ENCODE assay signal across 14 cellular contexts in genomic region chr4:163395758-163396157, GRCh38. TPM values are rescaled to one million over a fixed set of nuclear protein-coding genes. Genes with fewer than 3 reads are reported as not detected.
DNase-seq lines count a peak whose midpoint lies in the region; ATAC-seq and TF ChIP-seq lines count a peak whose summit lies in the region.
"Had no signal": no experiment of that assay in that cellular context is flagged by ENCODE, and none has a peak within 500 bp of the region (broad histone marks: within the 10 kb centered on the region; RNA-seq: fewer than 3 reads in every experiment).

No MANE protein-coding gene starts in this region.

- no peaks in the 10 kb centered on the region for H3K9me2 ChIP-seq in Karpas-422 (replicated peaks; ENCODE audit: insufficient read depth, low read length)

- no peaks in the 10 kb centered on the region for H3K27me3 Mint-ChIP-seq in CD4-positive, alpha-beta memory T cell
- no peaks in the 10 kb centered on the region for H3K27me3 Mint-ChIP-seq in mesothelial cell of epicardium (ENCODE audit: low read depth)
- H3K27me3 Mint-ChIP-seq in activated T-cell treated with anti-CD3 and anti-CD28 coated beads, Interleukin-2, amount 50 U/mL, for 72 hours (ENCODE audit: low read depth): peaks cover 14% of the 10 kb centered on the region

- no peaks in the 10 kb centered on the region for H3K36me3 ChIP-seq in CD4-positive, alpha-beta memory T cell (ENCODE audit: insufficient read depth, low read length)
- H3K36me3 ChIP-seq in Karpas-422 (ENCODE audit: insufficient read depth, low read length): no peaks in the 10 kb centered on the region
- no peaks in the 10 kb centered on the region for H3K36me3 ChIP-seq in adipocyte (ENCODE audit: control insufficient read depth, insufficient read depth, low read length, severe bottlenecking)
- H3K36me3 ChIP-seq: esophagus muscularis mucosa had no signal

- ATAC-seq in activated T-cell treated with anti-CD3 and anti-CD28 coated beads, Interleukin-2, amount 50 U/mL, for 72 hours (replicated peaks in 1 of 2): no peak
- no peak for ATAC-seq in GM18502 (IDR thresholded peaks at IDR 0.05; ENCODE audit: poor library complexity, unreplicated experiment)
- ATAC-seq: activated T-cell treated with anti-CD3 and anti-CD28 coated beads, Interleukin-2, amount 50 U/mL, for 4 hours had no signal

- no peak for TF ChIP-seq POLR2A in erythroblast (IDR thresholded peaks at IDR 0.05; ENCODE audit: low read length)

- DNase-seq in CD4-positive, alpha-beta memory T cell: no peak
- DNase-seq in Karpas-422 (peak; percentile 46), adipocyte (ENCODE audit: low read depth) (no peak), mesothelial cell of epicardium (ENCODE audit: low spot score in 2 of 2, unreplicated experiment in 2 of 2) (no peak), erythroblast (lab: John Stamatoyannopoulos, UW) (no peak), GDM1 (lab: John Stamatoyannopoulos, UW) (no peak)
- DNase-seq in activated T-cell treated with anti-CD3 and anti-CD28 coated beads, Interleukin-2, amount 50 U/mL, for 72 hours: no peak
- DNase-seq: activated T-cell treated with anti-CD3 and anti-CD28 coated beads, Interleukin-2, amount 50 U/mL, for 4 hours; KBM-7; NCI-H2227 treated with DMSO at 0.1 percent for 48 hours had no signal

- H3K9me3 ChIP-seq in CD4-positive, alpha-beta memory T cell (ENCODE audit: control insufficient read depth in 1 of 2, low read length in 2 of 2): no peaks in the 10 kb centered on the region
- H3K9me3 ChIP-seq in Karpas-422 (ENCODE audit: low read length) (no peaks in the 10 kb centered on the region), adipocyte (ENCODE audit: control insufficient read depth, low read length) (no peaks in the 10 kb centered on the region)
- H3K9me3 ChIP-seq: esophagus muscularis mucosa had no signal

- peak overlapping the region; percentile 91; the same call in 1 of the 2 replicates for H2AFZ ChIP-seq in Karpas-422 (ENCODE audit: low read length)

- H3K4me1 ChIP-seq in CD4-positive, alpha-beta memory T cell (ENCODE audit: insufficient read depth, low read length): peaks cover 4% of the 10 kb centered on the region
- H3K4me1 ChIP-seq in Karpas-422 (ENCODE audit: low read length) (peaks cover 5% of the 10 kb centered on the region; the same call in 1 of the 2 replicates), adipocyte (ENCODE audit: control insufficient read depth, insufficient read depth, low read length) (no peaks in the 10 kb centered on the region)
- H3K4me1 ChIP-seq: esophagus muscularis mucosa had no signal

- H3K4me3 Mint-ChIP-seq in CD4-positive, alpha-beta memory T cell: peak overlapping the region in 6 of 8 donors; percentile 17 to 66 (median 28)
- H3K4me3 Mint-ChIP-seq in mesothelial cell of epicardium: peak overlapping the region; percentile 20
- peak overlapping the region in 1 of 2 donors; percentile 45 for H3K4me3 Mint-ChIP-seq in activated T-cell treated with anti-CD3 and anti-CD28 coated beads, Interleukin-2, amount 50 U/mL, for 72 hours
- H3K4me3 Mint-ChIP-seq: activated T-cell treated with anti-CD3 and anti-CD28 coated beads, Interleukin-2, amount 50 U/mL, for 4 hours; neural crest cell had no signal

- no peak overlapping the region for H3K27ac ChIP-seq in CD4-positive, alpha-beta memory T cell (ENCODE audit: low read depth, low read length)
- H3K27ac ChIP-seq in Karpas-422 (ENCODE audit: low read length): no peak overlapping the region
- H3K27ac ChIP-seq: esophagus muscularis mucosa had no signal

- intact Hi-C loops in CD4-positive, alpha-beta memory T cell (cut with micrococcal nuclease): no loop called here

- CTCF ChIA-PET in CD4-positive, alpha-beta memory T cell (lab: Charles Lee; ENCODE audit: partially characterized antibody): no interaction called here

- peaks cover 3% of the 10 kb centered on the region for H3K27me3 ChIP-seq in CD4-positive, alpha-beta memory T cell (ENCODE audit: insufficient read depth, low read length)
- H3K27me3 ChIP-seq in Karpas-422 (ENCODE audit: low read length) (no peaks in the 10 kb centered on the region), adipocyte (replicated peaks; ENCODE audit: control insufficient read depth, insufficient read depth, low read length) (no peaks in the 10 kb centered on the region)
- H3K27me3 ChIP-seq: esophagus muscularis mucosa had no signal

- H3K36me3 Mint-ChIP-seq in CD4-positive, alpha-beta memory T cell: no peaks in the 10 kb centered on the region
- no peaks in the 10 kb centered on the region for H3K36me3 Mint-ChIP-seq in mesothelial cell of epicardium
- no peaks in the 10 kb centered on the region for H3K36me3 Mint-ChIP-seq in activated T-cell treated with anti-CD3 and anti-CD28 coated beads, Interleukin-2, amount 50 U/mL, for 72 hours (ENCODE audit: insufficient read depth in 2 of 2)

- H3K79me2 ChIP-seq in Karpas-422 (ENCODE audit: low read length): no peaks in the 10 kb centered on the region

- peak overlapping the region; percentile 35 for H3K9ac ChIP-seq in Karpas-422 (ENCODE audit: low read length)
- no peak overlapping the region for H3K9ac ChIP-seq in adipocyte (ENCODE audit: low read length)

- POLR2A ChIA-PET in CD4-positive, alpha-beta memory T cell (lab: Charles Lee; ENCODE audit: partially characterized antibody): no interaction called here

- no peak overlapping the region for H3K4me3 ChIP-seq in CD4-positive, alpha-beta memory T cell (ENCODE audit: low read length in 2 of 2)
- H3K4me3 ChIP-seq in Karpas-422 (ENCODE audit: low read length) (peak overlapping the region; percentile 41), adipocyte (ENCODE audit: low read length) (peak overlapping the region; percentile 64)
- H3K4me3 ChIP-seq: esophagus muscularis mucosa had no signal

- H3K9me3 Mint-ChIP-seq in CD4-positive, alpha-beta memory T cell: peaks cover 0 to 3% (median 0%) of the 10 kb centered on the region in 8 donors
- no peaks in the 10 kb centered on the region for H3K9me3 Mint-ChIP-seq in mesothelial cell of epicardium
- H3K9me3 Mint-ChIP-seq in activated T-cell treated with anti-CD3 and anti-CD28 coated beads, Interleukin-2, amount 50 U/mL, for 72 hours: no peaks in the 10 kb centered on the region
- H3K9me3 Mint-ChIP-seq: activated T-cell treated with anti-CD3 and anti-CD28 coated beads, Interleukin-2, amount 50 U/mL, for 4 hours; neural crest cell had no signal

- H4K20me1 ChIP-seq in Karpas-422 (ENCODE audit: insufficient read depth, low read depth, low read length): no peaks in the 10 kb centered on the region

- peak overlapping the region in 1 of 7 donors; percentile 8 for H3K27ac Mint-ChIP-seq in CD4-positive, alpha-beta memory T cell
- peak overlapping the region; percentile 50 for H3K27ac Mint-ChIP-seq in mesothelial cell of epicardium
- H3K27ac Mint-ChIP-seq in activated T-cell treated with anti-CD3 and anti-CD28 coated beads, Interleukin-2, amount 50 U/mL, for 72 hours: no peak overlapping the region

- H3K4me2 ChIP-seq in Karpas-422 (ENCODE audit: low read depth, low read length, poor library complexity, severe bottlenecking): peak overlapping the region; percentile 49

- H3K4me1 Mint-ChIP-seq in CD4-positive, alpha-beta memory T cell: peaks cover 3 to 4% (median 3%) of the 10 kb centered on the region in 4 donors
- H3K4me1 Mint-ChIP-seq in mesothelial cell of epicardium: no peaks in the 10 kb centered on the region
- H3K4me1 Mint-ChIP-seq in activated T-cell treated with anti-CD3 and anti-CD28 coated beads, Interleukin-2, amount 50 U/mL, for 72 hours (ENCODE audit: low read depth): no peaks in the 10 kb centered on the region

- TF ChIP-seq CTCF in mesothelial cell of epicardium (IDR thresholded peaks at IDR 0.05; ENCODE audit: unreplicated experiment): no peak

RNA-seq across cellular contexts. Expression of gene NPY5R, which starts 52.1 kb away (rescaled TPM):
- total RNA-seq in CD4-positive, alpha-beta memory T cell: not detected
- polyA plus RNA-seq in CD4-positive, alpha-beta memory T cell: not detected
- 0.15 TPM in 1 of 2 replicates, not detected in the other for total RNA-seq in Karpas-422 (2014; rRNA removed; shearing (Covaris generic); ENCODE audit: low replicate concordance)
- total RNA-seq in mesothelial cell of epicardium: not detected in 3 replicates
- total RNA-seq in activated T-cell treated with anti-CD3 and anti-CD28 coated beads, Interleukin-2, amount 50 U/mL, for 72 hours: not detected
- total RNA-seq: activated T-cell treated with anti-CD3 and anti-CD28 coated beads, Interleukin-2, amount 50 U/mL, for 4 hours; bronchial epithelial cell had no signal

Comparison
In these comparisons a context has a peak if more than half of its experiments do, and no peak if none do; other contexts are left out.
1. H3K4me3 ChIP-seq: peak in Karpas-422 (single experiment) and adipocyte (single experiment); none in CD4-positive, alpha-beta memory T cell (0 of 2).